1 cellular context compared by ENCODE assay signal in genomic region chr1:54763814-54764131, GRCh38.
TF ChIP-seq lines count a peak whose summit lies in the region.

No MANE protein-coding gene starts in this region.

TF ChIP-seq in H1, 55 proteins besides CTCF, POLR2A, EP300 and RAD21 (continued from another document):
- TF ChIP-seq RBBP5 (IDR thresholded peaks at IDR 0.05; ENCODE audit: borderline replicate concordance, low read depth, low read length), result no peak
